In the genomic region with DNA sequence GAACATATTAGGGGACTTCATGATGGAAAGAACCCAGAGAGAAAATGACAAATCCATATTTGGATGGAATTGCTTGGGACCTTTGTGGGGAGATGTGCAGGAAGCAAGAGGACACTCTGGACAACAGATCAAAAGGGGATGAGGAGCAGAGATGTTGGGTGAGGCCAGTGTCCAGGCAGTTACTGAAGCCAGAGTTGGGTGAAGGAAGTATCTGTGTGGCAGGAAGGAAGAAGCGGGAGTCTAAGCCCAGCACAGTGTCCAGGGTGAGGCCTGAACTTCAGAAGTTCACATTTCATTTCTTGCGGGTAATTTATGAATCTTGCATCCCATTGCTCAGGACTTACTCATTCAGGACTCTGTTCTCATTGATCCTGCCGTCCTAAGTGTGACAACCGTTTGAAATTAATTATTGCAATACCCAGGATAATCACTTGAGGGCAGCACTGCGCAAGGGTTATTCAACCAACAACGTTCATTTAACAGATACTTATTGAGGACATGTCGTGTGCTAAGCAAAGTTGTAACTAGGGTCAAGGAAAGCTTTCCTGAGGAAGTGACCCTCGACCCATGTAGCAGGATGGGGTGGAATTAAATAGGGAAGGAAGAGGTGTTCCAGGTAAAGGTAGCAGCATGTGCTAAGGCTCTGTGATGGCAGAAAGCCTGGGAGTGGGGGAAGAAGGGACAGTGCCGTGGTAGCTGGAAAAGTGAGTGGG, we compare ENCODE assay signal across 8 cellular contexts.
DNase-seq lines count a peak whose midpoint lies in the region; ATAC-seq and TF ChIP-seq lines count a peak whose summit lies in the region.

No MANE protein-coding gene starts in this region.

- H2BK120ac ChIP-seq in mesendoderm (ENCODE audit: low read depth, low read length) = no peak overlapping the region

- no peak overlapping the region for H2BK15ac ChIP-seq in mesendoderm (replicated peaks; ENCODE audit: low read depth)

- H3K18ac ChIP-seq in mesendoderm (ENCODE audit: low read length) = no peak overlapping the region

- H4K5ac ChIP-seq in mesendoderm (ENCODE audit: low read length) = no peak overlapping the region

- no peak overlapping the region for H2AK5ac ChIP-seq in mesendoderm (ENCODE audit: low read length)

- peaks cover 2% of the 10 kb centered on the region for H3K9me3 Mint-ChIP-seq in activated CD4-positive, alpha-beta T cell treated with anti-CD3 and anti-CD28 coated beads for 36 hours (ENCODE audit: low read depth)

- intact Hi-C loops in activated CD4-positive, alpha-beta T cell treated with anti-CD3 and anti-CD28 coated beads for 36 hours (cut with DNase I, micrococcal nuclease) = loop anchor here (1.0 to 5.0 kb wide), 13 partner anchors 60 to 490 kb away; a partner anchor contains a TSS
- intact Hi-C loops in thyroid gland (cut with DNase I) = loop anchor here (5.0 kb wide), 1 partner anchor 160 kb away; no protein-coding TSS in a partner anchor

- in situ Hi-C loops in HAP-1 (cut with MboI; ENCODE audit: low sequenced_read_pairs) = loop anchor here (5.0 to 10.0 kb wide), 3 partner anchors 60 to 488 kb away; a partner anchor contains a TSS

- H3K27ac ChIP-seq in mesendoderm (ENCODE audit: low read depth, low read length) (no peak overlapping the region), thyroid gland (no peak overlapping the region), coronary artery (no peak overlapping the region)

- H3K4me3 ChIP-seq in HAP-1 (no peak overlapping the region), mesendoderm (ENCODE audit: low read length) (no peak overlapping the region), thyroid gland (replicated peaks in 1 of 3) (no peak overlapping the region), coronary artery (no peak overlapping the region)

- H3K4me1 Mint-ChIP-seq in activated CD4-positive, alpha-beta T cell treated with anti-CD3 and anti-CD28 coated beads for 36 hours = peaks cover 8% of the 10 kb centered on the region

- H3K4me2 ChIP-seq in mesendoderm (ENCODE audit: low read length) = no peak overlapping the region

- peak; percentile 43 to 76 (median 66) for TF ChIP-seq CTCF in thyroid gland (IDR thresholded peaks at IDR 0.05)
- no peak for TF ChIP-seq CTCF in coronary artery (IDR thresholded peaks at IDR 0.05)

- H3K36me3 Mint-ChIP-seq in activated CD4-positive, alpha-beta T cell treated with anti-CD3 and anti-CD28 coated beads for 36 hours (ENCODE audit: low read depth) = peaks cover 5% of the 10 kb centered on the region

- no peak overlapping the region for H3K23ac ChIP-seq in mesendoderm (ENCODE audit: low read length)

- CTCF ChIA-PET in activated CD4-positive, alpha-beta T cell treated with anti-CD3 and anti-CD28 coated beads for 36 hours (lab: Charles Lee) = interaction anchor here (0.5 to 4.4 kb wide), 50 partner anchors 9 to 788 kb away, joined by 3 to 44 read pairs (median 4); a partner anchor contains a TSS

- H3K4ac ChIP-seq in mesendoderm (ENCODE audit: low read depth, low read length) = no peak overlapping the region

- no peaks in the 10 kb centered on the region for H3K9me3 ChIP-seq in HAP-1
- no peaks in the 10 kb centered on the region for H3K9me3 ChIP-seq in thyroid gland

- H2BK5ac ChIP-seq in mesendoderm (ENCODE audit: low read length) = no peak overlapping the region

- H3K79me2 ChIP-seq in mesendoderm (ENCODE audit: control insufficient read depth, insufficient read depth, low read length) = no peaks in the 10 kb centered on the region

- no peaks in the 10 kb centered on the region for H3K27me3 Mint-ChIP-seq in activated CD4-positive, alpha-beta T cell treated with anti-CD3 and anti-CD28 coated beads for 36 hours

- no peaks in the 10 kb centered on the region for H3K79me1 ChIP-seq in mesendoderm (ENCODE audit: low read length)

- peak; percentile 70 for ATAC-seq in activated CD4-positive, alpha-beta T cell treated with anti-CD3 and anti-CD28 coated beads for 36 hours

- no CpG with 5 or more reads among the region's 9 CpGs for WGBS in mesendoderm (ENCODE audit: extremely low coverage, insufficient coverage, low lambda C conversion rate)
- WGBS in thyroid gland, 2 donors = 19 to 22% methylated on average over 9 of the region's 9 CpGs

- POLR2A ChIA-PET in activated CD4-positive, alpha-beta T cell treated with anti-CD3 and anti-CD28 coated beads for 36 hours (lab: Charles Lee) = no interaction called here

- no peaks in the 10 kb centered on the region for H3K27me3 ChIP-seq in HAP-1 (ENCODE audit: low read depth)
- H3K27me3 ChIP-seq in mesendoderm (ENCODE audit: insufficient read depth, low read length, poor library complexity) = no peaks in the 10 kb centered on the region
- H3K27me3 ChIP-seq in thyroid gland = no peaks in the 10 kb centered on the region

- TF ChIP-seq POLR2A in thyroid gland (IDR thresholded peaks at IDR 0.05) = no peak

- H3K4me1 ChIP-seq in HAP-1 = no peaks in the 10 kb centered on the region
- H3K4me1 ChIP-seq in mesendoderm (ENCODE audit: control insufficient read depth, low read depth, low read length) = no peaks in the 10 kb centered on the region
- H3K4me1 ChIP-seq in thyroid gland = peaks cover 6 to 9% of the 10 kb centered on the region in 2 donors

- H4K8ac ChIP-seq in mesendoderm (ENCODE audit: low read depth, low read length) = no peak overlapping the region

- H3K56ac ChIP-seq in mesendoderm (ENCODE audit: low read length) = no peak overlapping the region

- peak overlapping the region; percentile 44 for H3K27ac Mint-ChIP-seq in activated CD4-positive, alpha-beta T cell treated with anti-CD3 and anti-CD28 coated beads for 36 hours

- DNase-seq in EH (ENCODE audit: low read depth) = peak; percentile 43
- peak; percentile 59 to 85 for DNase-seq in HAP-1 (ENCODE audit: low spot score in 2 of 2)
- peak; percentile 31 for DNase-seq in NCI-H2107 treated with DMSO at 0.1 percent for 48 hours (lab: John Stamatoyannopoulos, UW; ENCODE audit: unreplicated experiment)
- peak; percentile 72 for DNase-seq in activated CD4-positive, alpha-beta T cell treated with anti-CD3 and anti-CD28 coated beads for 36 hours
- peak; percentile 43 for DNase-seq in dedifferentiated amniotic fluid mesenchymal stem cell (ENCODE audit: extremely low spot score)
- peak; percentile 84 for DNase-seq in mesendoderm
- peak in 1 of 2 donors; percentile 23 for DNase-seq in thyroid gland
- DNase-seq in coronary artery (ENCODE audit: low spot score) = no peak

- H3K9ac ChIP-seq in mesendoderm (ENCODE audit: low read length) = no peak overlapping the region

- peak overlapping the region; percentile 6 for H3K4me3 Mint-ChIP-seq in activated CD4-positive, alpha-beta T cell treated with anti-CD3 and anti-CD28 coated beads for 36 hours

- H3K36me3 ChIP-seq in HAP-1 (replicated peaks) (no peaks in the 10 kb centered on the region), mesendoderm (ENCODE audit: control insufficient read depth, insufficient read depth, low read length) (no peaks in the 10 kb centered on the region), thyroid gland (no peaks in the 10 kb centered on the region)
